ENCODE assay signal across 14 cellular contexts in the genomic region with DNA sequence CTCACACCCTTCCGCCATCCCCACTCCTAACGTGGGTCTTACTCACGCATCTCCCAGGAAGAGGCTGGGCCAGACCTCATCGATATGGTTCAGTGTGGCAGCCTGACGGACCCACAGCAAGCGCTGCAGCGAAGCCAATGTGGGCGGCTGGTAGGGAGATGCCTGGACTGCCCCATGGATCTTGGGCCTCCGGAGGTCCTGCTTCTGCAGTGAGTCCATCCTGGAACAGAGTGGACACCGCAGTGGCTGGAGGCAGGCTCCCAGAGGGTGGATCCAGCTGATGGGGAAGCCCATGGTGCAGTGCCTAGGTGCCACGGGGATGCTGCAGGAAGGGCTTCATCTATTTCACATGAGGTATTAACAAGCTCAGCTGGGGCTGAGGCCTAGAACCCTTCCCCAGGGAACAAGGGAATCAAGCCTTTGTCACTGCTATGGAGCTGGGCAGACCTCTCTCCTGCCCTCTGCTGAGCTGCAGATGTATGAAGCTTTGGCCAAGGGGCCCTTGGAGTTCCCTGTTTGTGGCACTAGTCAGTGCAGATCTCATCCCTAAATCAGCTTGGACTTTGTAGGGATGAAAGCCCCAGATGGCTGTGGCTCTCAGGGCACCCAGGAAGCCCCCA. TPM values are rescaled to one million over a fixed set of nuclear protein-coding genes. Genes with fewer than 3 reads are reported as not detected.
A peak's percentile ranks its signal among the peaks of the same experiment; 100 is the strongest.
DNase-seq lines count a peak whose midpoint lies in the region; ATAC-seq, FAIRE-seq and TF ChIP-seq lines count a peak whose summit lies in the region.
"Had no signal": no experiment of that assay in that cellular context is flagged by ENCODE, and none has a peak within 500 bp of the region (broad histone marks: within the 10 kb centered on the region; RNA-seq: fewer than 3 reads in every experiment).

No MANE protein-coding gene starts in this region.

- no peak overlapping the region for H3K4me3 ChIP-seq in cardiac muscle cell
- H3K4me3 ChIP-seq in endothelial cell of umbilical vein (replicated peaks in 1 of 3; ENCODE audit: insufficient read depth in 1 of 3, low read depth in 1 of 3, low read length in 3 of 3) = no peak overlapping the region
- no peak overlapping the region for H3K4me3 ChIP-seq in retinal pigment epithelial cell (ENCODE audit: low read length)
- no peak overlapping the region for H3K4me3 ChIP-seq in adrenal gland
- H3K4me3 ChIP-seq: coronary artery, tibial artery had no signal

- POLR2A ChIA-PET in endothelial cell of umbilical vein (lab: Charles Lee) = no interaction called here

- no peak for TF ChIP-seq POLR2A in endothelial cell of umbilical vein (IDR thresholded peaks at IDR 0.05; ENCODE audit: low read depth, low read length)
- TF ChIP-seq POLR2A in adrenal gland (IDR thresholded peaks at IDR 0.05) = no peak

- BruUV-seq in endothelial cell of umbilical vein (replicated peaks; lab: Mats Ljungman, UMichigan) = no TSS peak

- no peak overlapping the region for H3K4me2 ChIP-seq in endothelial cell of umbilical vein (ENCODE audit: insufficient read depth, low read length)

- TF ChIP-seq CTCF in cardiac muscle cell (IDR thresholded peaks at IDR 0.05; ENCODE audit: low read depth, low read length) (peak; percentile 38), endothelial cell of umbilical vein (IDR thresholded peaks at IDR 0.05; ENCODE audit: extremely low read depth in 1 of 2, insufficient read depth in 1 of 2, low read depth in 1 of 2, low read length in 2 of 2) (peak; percentile 6 to 20), retinal pigment epithelial cell (conservative IDR thresholded peaks at IDR 0.05; ENCODE audit: low read depth, low read length) (peak; percentile 40), adrenal gland (IDR thresholded peaks at IDR 0.05) (peak in 2 of 6 experiments; percentile 14 to 21)

- CTCF ChIA-PET in endothelial cell of umbilical vein (lab: Charles Lee) = interaction anchor here (0.8 to 9.0 kb wide), 16 partner anchors 8 to 1211 kb away, joined by 3 to 124 read pairs (median 4); a partner anchor contains a TSS

- no peak overlapping the region for H2AFZ ChIP-seq in endothelial cell of umbilical vein (ENCODE audit: low read depth, low read length)

- no peak overlapping the region for H3K27ac ChIP-seq in cardiac muscle cell
- no peak overlapping the region for H3K27ac ChIP-seq in endothelial cell of umbilical vein (ENCODE audit: insufficient read depth, low read depth, low read length)
- H3K27ac ChIP-seq in adrenal gland = no peak overlapping the region
- H3K27ac ChIP-seq: coronary artery, tibial artery had no signal

- intact Hi-C loops in Right ventricle myocardium superior (cut with DNase I) (no loop called here), endothelial cell of umbilical vein (cut with micrococcal nuclease) (no loop called here), adrenal gland (cut with DNase I) (loop anchor here in 1 of 2 donors (5.0 kb wide), 1 partner anchor 835 kb away; no protein-coding TSS in a partner anchor)

- peak; percentile 46 to 48 for DNase-seq in cardiac muscle cell (ENCODE audit: low read depth in 1 of 2, low spot score in 1 of 2)
- no peak for DNase-seq in Right ventricle myocardium superior
- peak; percentile 13 for DNase-seq in NCI-H146 treated with DMSO at 0.1 percent for 48 hours (lab: John Stamatoyannopoulos, UW; ENCODE audit: unreplicated experiment)
- no peak for DNase-seq in endothelial cell of umbilical vein (ENCODE audit: low read depth, low spot score)
- DNase-seq in retinal pigment epithelial cell (ENCODE audit: low read depth) = no peak
- no peak for DNase-seq in GM19238 (ENCODE audit: insufficient read length, low spot score)
- no peak for DNase-seq in adrenal gland
- no peak for DNase-seq in T-helper 9 cell
- DNase-seq: activated CD4-positive, alpha-beta memory T cell treated with anti-CD3 and anti-CD28 coated beads for 36 hours; COR-L47; mammary epithelial cell; NK-92 treated with Interleukin-12 subunit alpha and Interleukin-12 subunit beta, amount 100 ng/mL, for 24 hours; tibial artery had no signal

- H3K9me3 ChIP-seq in cardiac muscle cell (ENCODE audit: low read depth) = no peaks in the 10 kb centered on the region
- no peaks in the 10 kb centered on the region for H3K9me3 ChIP-seq in endothelial cell of umbilical vein (replicated peaks; ENCODE audit: control insufficient read depth, insufficient read depth, low read length)
- no peaks in the 10 kb centered on the region for H3K9me3 ChIP-seq in adrenal gland (replicated peaks in 1 of 3)
- H3K9me3 ChIP-seq: tibial artery had no signal

- FAIRE-seq in endothelial cell of umbilical vein (lab: Jason Lieb, UNC) = no peak

- no peak for ATAC-seq in Right ventricle myocardium superior (ENCODE audit: poor library complexity)

- dilution Hi-C loops in endothelial cell of umbilical vein (cut with MboI; ENCODE audit: extremely low pct_ligation_motif_present, low sequenced_read_pairs) = no loop called here

- WGBS in adrenal gland, 4 donors = 91 to 97% (median 96%) methylated on average over 9 to 11 of the region's 11 CpGs

- peaks cover 5% of the 10 kb centered on the region for H3K4me1 ChIP-seq in cardiac muscle cell (ENCODE audit: low read depth)
- H3K4me1 ChIP-seq in endothelial cell of umbilical vein (ENCODE audit: control insufficient read depth, extremely low read depth, insufficient read depth, low read length) = no peaks in the 10 kb centered on the region
- H3K4me1 ChIP-seq in adrenal gland (replicated peaks in 1 of 2) = no peaks in the 10 kb centered on the region

- H3K36me3 ChIP-seq in cardiac muscle cell = no peaks in the 10 kb centered on the region
- no peaks in the 10 kb centered on the region for H3K36me3 ChIP-seq in endothelial cell of umbilical vein (ENCODE audit: control insufficient read depth in 2 of 2, extremely low read depth in 1 of 2, insufficient read depth in 2 of 2, low read length in 2 of 2)
- H3K36me3 ChIP-seq in adrenal gland (replicated peaks in 1 of 2) = no peaks in the 10 kb centered on the region
- H3K36me3 ChIP-seq: tibial artery had no signal

- H3K9me1 ChIP-seq in endothelial cell of umbilical vein (replicated peaks; ENCODE audit: control insufficient read depth, extremely low read depth, insufficient read depth, low read length) = no peaks in the 10 kb centered on the region

- no peak overlapping the region for H3K9ac ChIP-seq in endothelial cell of umbilical vein (replicated peaks; ENCODE audit: extremely low read depth, insufficient read depth, low read length)

- no peaks in the 10 kb centered on the region for H3K79me2 ChIP-seq in endothelial cell of umbilical vein (ENCODE audit: control insufficient read depth, insufficient read depth, low read length)

- no peaks in the 10 kb centered on the region for H4K20me1 ChIP-seq in endothelial cell of umbilical vein (replicated peaks; ENCODE audit: control insufficient read depth, extremely low read depth, insufficient read depth, low read length)

- peaks cover 20% of the 10 kb centered on the region for H3K27me3 ChIP-seq in cardiac muscle cell
- H3K27me3 ChIP-seq in endothelial cell of umbilical vein (ENCODE audit: control insufficient read depth in 2 of 2, insufficient read depth in 2 of 2, low read length in 2 of 2) = peaks cover 0 to 3% of the 10 kb centered on the region in 2 experiments
- H3K27me3 ChIP-seq in adrenal gland = no peaks in the 10 kb centered on the region

TF ChIP-seq in endothelial cell of umbilical vein, 7 proteins besides CTCF, POLR2A, EP300 and RAD21:
- no peak for TF ChIP-seq FOS (IDR thresholded peaks at IDR 0.05; ENCODE audit: borderline replicate concordance, insufficient read depth, low read length)
- TF ChIP-seq GATA2 (IDR thresholded peaks at IDR 0.05; ENCODE audit: insufficient read depth, insufficient read length, low read depth, low read length) = no peak
- no peak for TF ChIP-seq JUN (IDR thresholded peaks at IDR 0.05; ENCODE audit: borderline replicate concordance, insufficient read depth, insufficient read length, low read depth)
- no peak for TF ChIP-seq POLR2AphosphoS5 (IDR thresholded peaks at IDR 0.05; ENCODE audit: insufficient read depth, low read depth, low read length)
- TF ChIP-seq, protein P1, sequence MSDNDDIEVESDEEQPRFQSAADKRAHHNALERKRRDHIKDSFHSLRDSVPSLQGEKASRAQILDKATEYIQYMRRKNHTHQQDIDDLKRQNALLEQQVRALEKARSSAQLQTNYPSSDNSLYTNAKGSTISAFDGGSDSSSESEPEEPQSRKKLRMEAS (IDR thresholded peaks at IDR 0.05; ENCODE audit: insufficient read depth, insufficient read length) = no peak
- no peak for TF ChIP-seq MYC (IDR thresholded peaks at IDR 0.05; ENCODE audit: low read depth, low read length)
- no peak for TF ChIP-seq EZH2 (IDR thresholded peaks at IDR 0.05; ENCODE audit: borderline replicate concordance, low read depth, low read length, severe bottlenecking)
TF ChIP-seq in endothelial cell of umbilical vein: peak in this region for 0.

RNA-seq across cellular contexts. Expression of a gene that starts 13.7 kb away (rescaled TPM):
- total RNA-seq in cardiac muscle cell = 13.1 and 15.8 TPM in 2 replicates
- polyA plus RNA-seq in cardiac muscle cell = 9.4 and 14.8 TPM in 2 replicates
- 23.3 TPM for total RNA-seq in Right ventricle myocardium superior
- 22.8 and 23.2 TPM in 2 replicates for total RNA-seq in endothelial cell of umbilical vein
- 17.1 and 19.6 TPM in 2 replicates for polyA plus RNA-seq in endothelial cell of umbilical vein
- 9.9 and 10.5 TPM in 2 replicates for polyA plus RNA-seq in endothelial cell of umbilical vein (2011; cell fraction: cytosol; rRNA removed)
- 13.6 and 16.7 TPM in 2 replicates for polyA plus RNA-seq in endothelial cell of umbilical vein (2011; cell fraction: nucleus; rRNA removed)
- 15.4 and 16.8 TPM in 2 replicates for polyA plus RNA-seq in endothelial cell of umbilical vein (2012)
- 62.0 and 74.8 TPM in 2 replicates for polyA minus RNA-seq in endothelial cell of umbilical vein
- polyA minus RNA-seq in endothelial cell of umbilical vein (2011; cell fraction: cytosol; rRNA and poly(A)+ RNA removed) = 10.3 TPM
- 21.0 and 34.8 TPM in 2 replicates for polyA minus RNA-seq in endothelial cell of umbilical vein (2011; cell fraction: nucleus; rRNA and poly(A)+ RNA removed)
- total RNA-seq in adrenal gland = 10 to 100 TPM; 25.6 to 48.7 (median 34.0) TPM
- 10 to 100 TPM in 1 of 3 donors, 1 to 10 TPM in 2; 5.7 to 27.8 (median 6.0) TPM for polyA plus RNA-seq in adrenal gland

Comparison
In these comparisons a context has a peak if more than half of its experiments do, and no peak if none do; other contexts are left out.
1. DNase-seq: peak in cardiac muscle cell (2 of 2) and NCI-H146 treated with DMSO at 0.1 percent for 48 hours (single experiment); none in Right ventricle myocardium superior (single experiment), endothelial cell of umbilical vein (single experiment), retinal pigment epithelial cell (single experiment), GM19238 (single experiment), adrenal gland (0 of 7) and T-helper 9 cell (single experiment).